ENCODE assay signal across 15 cellular contexts in the genomic region with DNA sequence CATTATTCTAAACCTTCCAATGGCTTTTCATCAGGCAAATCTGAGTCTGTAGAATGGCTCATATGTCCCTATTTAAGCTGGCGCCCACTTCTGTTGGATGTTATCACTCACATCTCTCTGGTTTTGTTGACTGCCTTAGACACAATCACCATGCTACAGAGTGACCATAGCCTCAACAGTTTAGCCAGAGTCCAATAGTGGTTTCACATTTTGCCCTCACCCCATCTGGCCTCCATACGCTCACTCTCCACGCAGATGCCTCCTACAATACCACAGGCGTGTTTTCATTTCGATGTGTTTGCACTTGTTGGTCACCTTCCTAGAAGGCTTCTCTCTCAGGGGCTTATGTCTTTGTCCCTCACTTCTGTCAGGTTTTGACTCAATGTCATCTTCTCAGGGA.
"Had no signal": no experiment of that assay in that cellular context is flagged by ENCODE, and none has a peak within 500 bp of the region (broad histone marks: within the 10 kb centered on the region; RNA-seq: fewer than 3 reads in every experiment).

No MANE protein-coding gene starts in this region.

- DNase-seq: activated naive CD4-positive, alpha-beta T cell; central memory CD4-positive, alpha-beta T cell; effector memory CD4-positive, alpha-beta T cell; glutamatergic neuron; left cardiac atrium; lower lobe of right lung; naive thymus-derived CD8-positive, alpha-beta T cell; nucleus accumbens; right cardiac atrium; small intestine; substantia nigra; trophoblast cell had no signal

- H3K27ac ChIP-seq: coronary artery, epithelial cell of prostate, lower lobe of right lung had no signal

- H3K36me3 Mint-ChIP-seq: naive thymus-derived CD8-positive, alpha-beta T cell had no signal

- H3K27ac Mint-ChIP-seq: T-helper 2 cell treated with Interferon-gamma antibody and Interleukin-4, amounts not matched to agents 5 μg/mL and 100 μg/mL, for 36 hours had no signal

- H3K4me3 ChIP-seq: coronary artery, lower lobe of right lung had no signal

- H3K4me1 ChIP-seq: lower lobe of right lung had no signal

- H3K36me3 ChIP-seq: lower lobe of right lung had no signal

- H3K9me3 ChIP-seq: lower lobe of right lung had no signal

- ATAC-seq: left cardiac atrium; lower lobe of right lung; naive thymus-derived CD8-positive, alpha-beta T cell; right cardiac atrium had no signal

- H3K27me3 Mint-ChIP-seq: naive thymus-derived CD8-positive, alpha-beta T cell had no signal

- H3K4me3 Mint-ChIP-seq: T-helper 2 cell treated with Interferon-gamma antibody and Interleukin-4, amounts not matched to agents 5 μg/mL and 100 μg/mL, for 36 hours had no signal
